Comparison of ENCODE assay signal across 8 cellular contexts in genomic region chr16:87076950-87077749, GRCh38.
DNase-seq lines count a peak whose midpoint lies in the region; ATAC-seq and TF ChIP-seq lines count a peak whose summit lies in the region.

No MANE protein-coding gene starts in this region.

- no peak overlapping the region for H3K4me2 ChIP-seq in neuronal stem cell (ENCODE audit: insufficient read depth, low read length, poor library complexity, severe bottlenecking)

- DNase-seq in D341Med (ENCODE audit: low spot score) (peak; percentile 61), HAP-1 (ENCODE audit: low spot score in 2 of 2) (peak; percentile 24 to 83), SK-N-DZ (ENCODE audit: low spot score) (peak; percentile 37), epithelial cell of esophagus (ENCODE audit: low read depth) (peak; percentile 78), neuronal stem cell (ENCODE audit: low spot score) (no peak), NCI-H1092 treated with DMSO at 0.1 percent for 48 hours (lab: John Stamatoyannopoulos, UW) (no peak)

- ATAC-seq in GM19467 (IDR thresholded peaks at IDR 0.05; ENCODE audit: unreplicated experiment) (no peak), HG03025 (IDR thresholded peaks at IDR 0.05; ENCODE audit: low FRiP score, unreplicated experiment) (no peak)

- no peak overlapping the region for H4K8ac ChIP-seq in neuronal stem cell (ENCODE audit: low read depth, low read length)

- H3K9me3 ChIP-seq in HAP-1 (peaks cover 9% of the 10 kb centered on the region; the same call in 1 of the 2 replicates), neuronal stem cell (replicated peaks in 1 of 2; ENCODE audit: control insufficient read depth in 2 of 2, insufficient read depth in 1 of 2, low read depth in 1 of 2, low read length in 2 of 2) (peaks cover 4 to 7% of the 10 kb centered on the region in 2 donors)

- H2AFZ ChIP-seq in neuronal stem cell (ENCODE audit: low read length) = no peak overlapping the region

- peak overlapping the region; percentile 33 for H3K14ac ChIP-seq in neuronal stem cell (ENCODE audit: low read length)

- H3K27ac ChIP-seq in neuronal stem cell (replicated peaks; ENCODE audit: low read length) = no peak overlapping the region

- no peak overlapping the region for H2BK15ac ChIP-seq in neuronal stem cell (ENCODE audit: low read length)

- no peak overlapping the region for H3K23ac ChIP-seq in neuronal stem cell (ENCODE audit: low read depth, low read length, poor library complexity)

- H3K79me1 ChIP-seq in neuronal stem cell (ENCODE audit: low read depth, low read length) = no peaks in the 10 kb centered on the region

- no peak overlapping the region for H2BK5ac ChIP-seq in neuronal stem cell (ENCODE audit: low read length)

- in situ Hi-C loops in HAP-1 (cut with MboI; ENCODE audit: low sequenced_read_pairs) = no loop called here

- WGBS in neuronal stem cell (ENCODE audit: extremely low coverage in 2 of 2, insufficient read length in 2 of 2, insufficient replicate concordance in 1 of 2), 2 donors = no CpG with 5 or more reads among the region's 13 CpGs

- H3K4me3 ChIP-seq in HAP-1 = no peak overlapping the region
- no peak overlapping the region for H3K4me3 ChIP-seq in epithelial cell of esophagus (ENCODE audit: low read length)
- peak overlapping the region in 1 of 2 donors; percentile 48 for H3K4me3 ChIP-seq in neuronal stem cell (ENCODE audit: low read length in 2 of 2)

- no peak overlapping the region for H4K91ac ChIP-seq in neuronal stem cell (ENCODE audit: low read depth, low read length, poor library complexity)

- no peaks in the 10 kb centered on the region for H3K27me3 ChIP-seq in HAP-1 (ENCODE audit: low read depth)
- H3K27me3 ChIP-seq in neuronal stem cell (ENCODE audit: control insufficient read depth in 3 of 3, insufficient read depth in 3 of 3, low read depth in 1 of 3, low read length in 3 of 3) = no peaks in the 10 kb centered on the region

- peak overlapping the region; percentile 45 for H3K18ac ChIP-seq in neuronal stem cell (ENCODE audit: low read length)

- no peak overlapping the region for H2BK120ac ChIP-seq in neuronal stem cell (ENCODE audit: low read depth, low read length)

- no peak overlapping the region for H2BK12ac ChIP-seq in neuronal stem cell (ENCODE audit: low read length)

- TF ChIP-seq CTCF in epithelial cell of esophagus (IDR thresholded peaks at IDR 0.05; ENCODE audit: insufficient read depth, low read depth, low read length, missing control alignments) = peak; percentile 61

- H2AK5ac ChIP-seq in neuronal stem cell (ENCODE audit: low read depth, low read length) = peak overlapping the region; percentile 27

- H3K36me3 ChIP-seq in HAP-1 (replicated peaks) = no peaks in the 10 kb centered on the region
- H3K36me3 ChIP-seq in neuronal stem cell (replicated peaks in 1 of 2; ENCODE audit: control insufficient read depth in 2 of 2, insufficient read depth in 2 of 2, low read length in 2 of 2) = no peaks in the 10 kb centered on the region

- H3K9ac ChIP-seq in neuronal stem cell (ENCODE audit: low read depth, low read length, poor library complexity) = peak overlapping the region; percentile 34

- H3K4me1 ChIP-seq in HAP-1 (no peaks in the 10 kb centered on the region), neuronal stem cell (ENCODE audit: control insufficient read depth in 2 of 2, insufficient read depth in 1 of 2, low read depth in 1 of 2, low read length in 2 of 2) (peaks cover 8 to 12% of the 10 kb centered on the region in 2 donors)

- H3K4ac ChIP-seq in neuronal stem cell (ENCODE audit: low read length) = no peak overlapping the region

Comparison
In these comparisons a context has a peak if more than half of its experiments do, and no peak if none do; other contexts are left out.
1. DNase-seq: peak in D341Med (single experiment), HAP-1 (2 of 2), SK-N-DZ (single experiment) and epithelial cell of esophagus (single experiment); none in neuronal stem cell (single experiment) and NCI-H1092 treated with DMSO at 0.1 percent for 48 hours (single experiment).